In the genomic region with DNA sequence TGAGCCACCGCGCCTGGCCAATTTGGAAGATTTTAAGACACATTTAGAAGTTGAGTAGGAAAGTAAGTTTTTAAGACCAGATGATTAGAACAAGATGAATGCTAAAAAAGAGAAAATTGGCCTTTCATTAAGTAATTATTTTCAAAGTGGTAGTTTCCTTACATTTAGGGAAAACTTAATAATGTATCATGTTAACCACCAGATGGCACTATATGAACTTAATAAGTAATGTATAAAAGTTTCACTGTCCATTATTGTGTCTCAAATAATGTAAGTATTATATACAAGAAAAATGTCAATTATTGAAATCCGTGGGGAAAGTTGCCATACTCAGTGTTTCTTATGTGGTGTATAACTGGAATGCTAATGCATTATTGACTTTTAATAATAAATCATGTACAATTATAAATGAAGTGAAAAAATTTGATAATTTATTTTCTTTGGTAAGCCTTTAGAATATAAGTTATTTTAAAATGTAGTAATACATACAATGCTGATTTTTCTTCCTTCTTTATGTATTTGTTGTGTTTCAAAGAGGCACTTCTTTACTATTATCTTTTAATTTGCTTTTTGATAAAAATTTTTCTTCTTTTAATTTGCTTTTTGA, we compare ENCODE assay signal across 1 cellular context.
TF ChIP-seq lines count a peak whose summit lies in the region.

No MANE protein-coding gene starts in this region.

TF ChIP-seq in GM12878, 131 proteins besides CTCF, POLR2A, EP300 and RAD21 (continued from another document):
- TF ChIP-seq CEBPB (IDR thresholded peaks at IDR 0.05; ENCODE audit: borderline replicate concordance in 1 of 2, low read depth in 2 of 2, low read length in 2 of 2): no peak
- TF ChIP-seq SMC3 (IDR thresholded peaks at IDR 0.05; ENCODE audit: borderline replicate concordance, low read length): peak; percentile 46; the same call in 1 of the 2 replicates
- no peak for TF ChIP-seq HDGF (IDR thresholded peaks at IDR 0.05)
